8 cellular contexts compared by ENCODE assay signal in genomic region chr2:240437861-240438809, GRCh38. TPM values are rescaled to one million over a fixed set of nuclear protein-coding genes. Genes with fewer than 3 reads are reported as not detected.
DNase-seq lines count a peak whose midpoint lies in the region; ATAC-seq and TF ChIP-seq lines count a peak whose summit lies in the region.

No MANE protein-coding gene starts in this region.

- H4K20me1 ChIP-seq in DND-41 (ENCODE audit: insufficient read depth, low read length): no peaks in the 10 kb centered on the region; the same call in none of the 2 replicates

- no peaks in the 10 kb centered on the region for H3K36me3 Mint-ChIP-seq in T-helper 2 cell treated with Interferon-gamma antibody and Interleukin-4, amounts not matched to agents 5 μg/mL and 100 μg/mL, for 36 hours (ENCODE audit: low read depth)

- no peak overlapping the region for H3K4me2 ChIP-seq in DND-41 (ENCODE audit: insufficient read depth, low read length)
- H3K4me2 ChIP-seq in skeletal muscle satellite cell (ENCODE audit: low read length): peak overlapping the region; percentile 86

- peak; percentile 55 for DNase-seq in DND-41
- DNase-seq in Jurkat, Clone E6-1 (ENCODE audit: low read depth, low spot score): peak; percentile 28
- DNase-seq in T-helper 2 cell treated with Interferon-gamma antibody and Interleukin-4, amounts not matched to agents 5 μg/mL and 100 μg/mL, for 36 hours (ENCODE audit: low spot score): peak; percentile 66
- DNase-seq in ascending aorta (ENCODE audit: low spot score in 2 of 2): peak in 1 of 2 donors; percentile 83
- peak; percentile 73 to 89 (median 88) for DNase-seq in right cardiac atrium

- H3K27ac Mint-ChIP-seq in T-helper 2 cell treated with Interferon-gamma antibody and Interleukin-4, amounts not matched to agents 5 μg/mL and 100 μg/mL, for 36 hours: no peak overlapping the region

- H3K4me1 ChIP-seq in DND-41 (ENCODE audit: insufficient read depth, low read length) (no peaks in the 10 kb centered on the region), ascending aorta (peaks cover 23 to 28% of the 10 kb centered on the region in 2 donors), right cardiac atrium (ENCODE audit: control insufficient read depth, insufficient read depth, low read length) (no peaks in the 10 kb centered on the region), skeletal muscle satellite cell (ENCODE audit: control insufficient read depth, insufficient read depth, low read length) (peaks cover 45% of the 10 kb centered on the region)

- H3K4me3 Mint-ChIP-seq in T-helper 2 cell treated with Interferon-gamma antibody and Interleukin-4, amounts not matched to agents 5 μg/mL and 100 μg/mL, for 36 hours: peak overlapping the region; percentile 51

- peaks cover 15% of the 10 kb centered on the region for H3K27me3 Mint-ChIP-seq in T-helper 2 cell treated with Interferon-gamma antibody and Interleukin-4, amounts not matched to agents 5 μg/mL and 100 μg/mL, for 36 hours (ENCODE audit: low read depth)

- H2AFZ ChIP-seq in DND-41 (ENCODE audit: low read depth, low read length): no peak overlapping the region

- H3K9ac ChIP-seq in DND-41 (ENCODE audit: low read depth, low read length) (no peak overlapping the region), skeletal muscle satellite cell (ENCODE audit: low read depth, low read length) (peak overlapping the region; percentile 92)

- H3K79me2 ChIP-seq in DND-41 (ENCODE audit: insufficient read depth, low read length): no peaks in the 10 kb centered on the region

- ATAC-seq in DND-41 (ENCODE audit: insufficient read depth, low read depth): peak; percentile 91
- peak; percentile 53 to 63 for ATAC-seq in right cardiac atrium
- no peak for ATAC-seq in GM21576 (IDR thresholded peaks at IDR 0.05; ENCODE audit: unreplicated experiment)
- no peak for ATAC-seq in GM21723 (IDR thresholded peaks at IDR 0.05; ENCODE audit: unreplicated experiment)

- TF ChIP-seq CTCF in DND-41 (IDR thresholded peaks at IDR 0.05; ENCODE audit: borderline replicate concordance, extremely low read depth, low read length, poor library complexity, severe bottlenecking) (peak; percentile 94), ascending aorta (IDR thresholded peaks at IDR 0.05) (peak; percentile 92 to 97 (median 97))

- WGBS in right cardiac atrium: 20% methylated on average over 24 of the region's 24 CpGs

- H3K27me3 ChIP-seq in DND-41 (ENCODE audit: insufficient read depth, low read length, poor library complexity) (no peaks in the 10 kb centered on the region), ascending aorta (no peaks in the 10 kb centered on the region), right cardiac atrium (ENCODE audit: control insufficient read depth, insufficient read depth) (no peaks in the 10 kb centered on the region), skeletal muscle satellite cell (ENCODE audit: control insufficient read depth, insufficient read depth, low read length) (no peaks in the 10 kb centered on the region)

- H3K27ac ChIP-seq in DND-41 (ENCODE audit: low read length): no peak overlapping the region
- no peak overlapping the region for H3K27ac ChIP-seq in ascending aorta
- H3K27ac ChIP-seq in right cardiac atrium (ENCODE audit: low read length): peak overlapping the region; percentile 20

- intact Hi-C loops in ascending aorta (cut with DNase I): loop anchor here (1.0 to 5.0 kb wide), 5 partner anchors 14 to 1036 kb away; partner anchors contain the start of genes COPS9, DUSP28 and HDAC4
- intact Hi-C loops in right cardiac atrium (cut with DNase I): loop anchor here (1.0 to 10.0 kb wide), 5 partner anchors 63 to 205 kb away; no protein-coding TSS in a partner anchor

- no peaks in the 10 kb centered on the region for H3K9me3 Mint-ChIP-seq in T-helper 2 cell treated with Interferon-gamma antibody and Interleukin-4, amounts not matched to agents 5 μg/mL and 100 μg/mL, for 36 hours

- H3K9me3 ChIP-seq in DND-41 (ENCODE audit: insufficient read depth, low read length, severe bottlenecking) (no peaks in the 10 kb centered on the region), ascending aorta (no peaks in the 10 kb centered on the region), right cardiac atrium (ENCODE audit: control insufficient read depth, low read length) (no peaks in the 10 kb centered on the region), skeletal muscle satellite cell (replicated peaks; ENCODE audit: low read length) (no peaks in the 10 kb centered on the region)

- no peaks in the 10 kb centered on the region for H3K36me3 ChIP-seq in DND-41 (ENCODE audit: insufficient read depth, low read length)
- no peaks in the 10 kb centered on the region for H3K36me3 ChIP-seq in ascending aorta
- peaks cover 8% of the 10 kb centered on the region for H3K36me3 ChIP-seq in skeletal muscle satellite cell (ENCODE audit: insufficient read depth, low read length)

- H3K4me3 ChIP-seq in DND-41 (ENCODE audit: low read depth in 1 of 2, low read length in 2 of 2): no peak overlapping the region
- H3K4me3 ChIP-seq in Jurkat, Clone E6-1 (ENCODE audit: low read length): no peak overlapping the region
- peak overlapping the region; percentile 24 to 98 for H3K4me3 ChIP-seq in ascending aorta
- H3K4me3 ChIP-seq in right cardiac atrium (ENCODE audit: low read length): no peak overlapping the region
- H3K4me3 ChIP-seq in skeletal muscle satellite cell (ENCODE audit: low read length): peak overlapping the region; percentile 88

- H3K4me1 Mint-ChIP-seq in T-helper 2 cell treated with Interferon-gamma antibody and Interleukin-4, amounts not matched to agents 5 μg/mL and 100 μg/mL, for 36 hours (ENCODE audit: low read depth): peaks cover 11% of the 10 kb centered on the region

RNA-seq across cellular contexts. Expression of gene GPC1, which starts 2.7 kb away (rescaled TPM):
- polyA plus RNA-seq in Jurkat, Clone E6-1 (2012; ENCODE audit: insufficient read depth, insufficient read length): 6.3 TPM
- total RNA-seq in ascending aorta (123 TPM), right cardiac atrium (100 to 1,000 TPM in 2 of 4 donors, 10 to 100 TPM in 2; 75.8 to 107 (median 94.8) TPM)
- 118 TPM for polyA plus RNA-seq in right cardiac atrium
- 102 and 105 TPM in 2 replicates for total RNA-seq in skeletal muscle satellite cell (2012; rRNA removed)

Comparison
In these comparisons a context has a peak if more than half of its experiments do, and no peak if none do; other contexts are left out.
1. ATAC-seq: peak in DND-41 (single experiment) and right cardiac atrium (2 of 2); none in GM21576 (single experiment) and GM21723 (single experiment).
2. H3K4me3 ChIP-seq: peak in ascending aorta (2 of 2) and skeletal muscle satellite cell (single experiment); none in DND-41 (0 of 2), Jurkat, Clone E6-1 (single experiment) and right cardiac atrium (single experiment).